ENCODE assay signal across 21 cellular contexts in the genomic region with DNA sequence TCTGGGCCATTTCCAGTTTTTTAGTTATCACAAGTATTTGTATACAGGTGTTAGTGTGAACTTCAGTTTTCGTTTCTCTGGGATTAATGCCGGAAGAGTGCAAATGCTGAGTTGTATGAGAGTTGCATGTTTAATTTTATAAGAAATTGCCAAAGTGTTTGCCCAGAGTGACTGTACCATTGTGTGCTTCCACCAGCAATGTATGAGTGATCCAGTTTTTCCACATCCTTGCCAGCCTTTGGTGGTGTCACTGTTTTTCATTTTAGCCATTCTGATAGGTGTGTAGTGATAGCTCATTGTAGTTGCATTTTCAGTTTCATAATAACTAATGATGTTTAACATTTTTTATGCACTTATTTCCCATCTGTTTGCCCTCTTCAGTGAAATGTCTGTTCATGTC. TPM values are rescaled to one million over a fixed set of nuclear protein-coding genes. Genes with fewer than 3 reads are reported as not detected.
A peak's percentile ranks its signal among the peaks of the same experiment; 100 is the strongest.
DNase-seq lines count a peak whose midpoint lies in the region; ATAC-seq, FAIRE-seq and TF ChIP-seq lines count a peak whose summit lies in the region.
"Had no signal": no experiment of that assay in that cellular context is flagged by ENCODE, and none has a peak within 500 bp of the region (broad histone marks: within the 10 kb centered on the region; RNA-seq: fewer than 3 reads in every experiment).

No MANE protein-coding gene starts in this region.

- no peak overlapping the region for H3K4me3 Mint-ChIP-seq in activated CD4-positive, alpha-beta T cell treated with anti-CD3 and anti-CD28 coated beads, Interleukin-2, amount 10 ng/mL, durations not matched to agents 24 days and 14 days
- H3K4me3 Mint-ChIP-seq: CD4-positive, alpha-beta T cell; GM23338 had no signal

- H3K36me3 Mint-ChIP-seq in activated CD4-positive, alpha-beta T cell treated with anti-CD3 and anti-CD28 coated beads, Interleukin-2, amount 10 ng/mL, durations not matched to agents 24 days and 14 days (ENCODE audit: low read depth) = no peaks in the 10 kb centered on the region

- H3K27ac Mint-ChIP-seq in activated CD4-positive, alpha-beta T cell treated with anti-CD3 and anti-CD28 coated beads, Interleukin-2, amount 10 ng/mL, durations not matched to agents 24 days and 14 days = peak overlapping the region; percentile 25
- H3K27ac Mint-ChIP-seq: CD4-positive, alpha-beta T cell; GM23338 had no signal

- H3K36me3 ChIP-seq in ascending aorta (no peaks in the 10 kb centered on the region), gastroesophageal sphincter (no peaks in the 10 kb centered on the region)
- H3K36me3 ChIP-seq: BE2C had no signal

- TF ChIP-seq POLR2A in gastroesophageal sphincter (IDR thresholded peaks at IDR 0.05) = no peak

- intact Hi-C loops in activated CD4-positive, alpha-beta T cell treated with anti-CD3 and anti-CD28 coated beads, Interleukin-2, amount 10 ng/mL, durations not matched to agents 24 days and 14 days (cut with micrococcal nuclease) = no loop called here
- intact Hi-C loops in ascending aorta (cut with DNase I) = loop anchor here (5.0 kb wide), 1 partner anchor 63 kb away; no protein-coding TSS in a partner anchor

- TF ChIP-seq CTCF in ascending aorta (IDR thresholded peaks at IDR 0.05) (no peak), gastroesophageal sphincter (IDR thresholded peaks at IDR 0.05) (no peak)

- H3K27me3 Mint-ChIP-seq in activated CD4-positive, alpha-beta T cell treated with anti-CD3 and anti-CD28 coated beads, Interleukin-2, amount 10 ng/mL, durations not matched to agents 24 days and 14 days = no peaks in the 10 kb centered on the region
- H3K27me3 Mint-ChIP-seq: CD4-positive, alpha-beta T cell had no signal

- H3K27me3 ChIP-seq in ascending aorta (no peaks in the 10 kb centered on the region), gastroesophageal sphincter (no peaks in the 10 kb centered on the region)
- H3K27me3 ChIP-seq: BE2C, SJCRH30 had no signal

- peak; percentile 38 for FAIRE-seq in GM18507 (lab: Jason Lieb, UNC)

- H3K4me1 Mint-ChIP-seq in activated CD4-positive, alpha-beta T cell treated with anti-CD3 and anti-CD28 coated beads, Interleukin-2, amount 10 ng/mL, durations not matched to agents 24 days and 14 days = no peaks in the 10 kb centered on the region

- no peaks in the 10 kb centered on the region for H3K9me3 Mint-ChIP-seq in activated CD4-positive, alpha-beta T cell treated with anti-CD3 and anti-CD28 coated beads, Interleukin-2, amount 10 ng/mL, durations not matched to agents 24 days and 14 days
- H3K9me3 Mint-ChIP-seq: CD4-positive, alpha-beta T cell; GM23338 had no signal

- H3K27ac ChIP-seq in ascending aorta = peak overlapping the region; percentile 41 to 81
- no peak overlapping the region for H3K27ac ChIP-seq in gastroesophageal sphincter
- H3K27ac ChIP-seq: SJCRH30 had no signal

- H3K4me1 ChIP-seq in ascending aorta (no peaks in the 10 kb centered on the region), gastroesophageal sphincter (peaks cover 0 to 30% (median 0%) of the 10 kb centered on the region in 3 donors)
- H3K4me1 ChIP-seq: BE2C had no signal

- H3K9me3 ChIP-seq in ascending aorta (no peaks in the 10 kb centered on the region), gastroesophageal sphincter (no peaks in the 10 kb centered on the region)
- H3K9me3 ChIP-seq: BE2C, SJCRH30 had no signal

- no peak for TF ChIP-seq EP300 in gastroesophageal sphincter (IDR thresholded peaks at IDR 0.05)

- H3K4me3 ChIP-seq in ascending aorta (no peak overlapping the region), gastroesophageal sphincter (no peak overlapping the region)
- H3K4me3 ChIP-seq: GM23338, SJCRH30 had no signal

- 83 to 90% methylated on average over 1 to 2 of the region's 2 CpGs for WGBS in gastroesophageal sphincter (ENCODE audit: low coverage in 1 of 2), 2 donors

- peak; percentile 55 for ATAC-seq in esophagus mucosa
- ATAC-seq in gastroesophageal sphincter = no peak
- ATAC-seq: GM23338, HCT116 had no signal

- DNase-seq in activated CD4-positive, alpha-beta T cell treated with anti-CD3 and anti-CD28 coated beads, Interleukin-2, amount 10 ng/mL, durations not matched to agents 24 days and 14 days = no peak
- no peak for DNase-seq in activated CD4-positive, alpha-beta T cell treated with anti-CD3 and anti-CD28 coated beads for 4 hours
- DNase-seq in GM18507 (ENCODE audit: extremely low spot score, insufficient read length, low read depth) = no peak
- DNase-seq in ascending aorta (ENCODE audit: low spot score in 2 of 2) = no peak
- no peak for DNase-seq in AG08395 (ENCODE audit: low spot score)
- no peak for DNase-seq in globus pallidus (ENCODE audit: low spot score)
- DNase-seq: 8988T; BE2C; CD4-positive, alpha-beta T cell; DMS153; GDM1; NCI-H1105; NCI-H1694; NCI-H2107; NCI-H2227 treated with DMSO at 0.1 percent for 48 hours; NCI-H510A treated with DMSO at 0.1 percent for 48 hours; SJCRH30 had no signal

RNA-seq across cellular contexts. Expression of gene PLS3, which starts 18.4 kb away (rescaled TPM):
- total RNA-seq in activated CD4-positive, alpha-beta T cell treated with anti-CD3 and anti-CD28 coated beads, Interleukin-2, amount 10 ng/mL, durations not matched to agents 24 days and 14 days = 5.1 and 6.5 TPM in 2 replicates
- 155 TPM for total RNA-seq in ascending aorta
- total RNA-seq in esophagus mucosa = 145 TPM
- 100 to 1,000 TPM in 3 of 4 donors, 10 to 100 TPM in 1; 83.5 to 134 (median 114) TPM for total RNA-seq in gastroesophageal sphincter

Comparison
In these comparisons a context has a peak if more than half of its experiments do, and no peak if none do; other contexts are left out.
1. H3K27ac ChIP-seq: peak in ascending aorta (2 of 2); none in gastroesophageal sphincter (0 of 4).
2. RNA of gene PLS3, which starts 18.4 kb away (total RNA-seq): 155 TPM in ascending aorta (single experiment), 145 TPM in esophagus mucosa (single experiment) and 83.5 to 134 TPM in gastroesophageal sphincter; 5.1 to 6.5 TPM in activated CD4-positive, alpha-beta T cell treated with anti-CD3 and anti-CD28 coated beads, Interleukin-2, amount 10 ng/mL, durations not matched to agents 24 days and 14 days; every median in the first group is over 10 times any median in the second.